35 cellular contexts compared by ENCODE assay signal in genomic region chr3:25119682-25120081, GRCh38.
"Had no signal": no experiment of that assay in that cellular context is flagged by ENCODE, and none has a peak within 500 bp of the region (broad histone marks: within the 10 kb centered on the region; RNA-seq: fewer than 3 reads in every experiment).

No MANE protein-coding gene starts in this region.

- H3K4me3 ChIP-seq: MG63 had no signal

- H3K9me3 ChIP-seq: MG63 had no signal

- H3K4me2 ChIP-seq: KMS-11 had no signal

- H3K27me3 ChIP-seq: MG63 had no signal

- H3K9ac ChIP-seq: KMS-11 had no signal

- DNase-seq: Karpas-422, Kasumi-1, KBM-7, KG1, MG63, MM.1S, MV-4-11, NCI-H1048, NCI-H1092, NCI-H1092 treated with DMSO at 0.1 percent for 48 hours, NCI-H1105, NCI-H1105 treated with DMSO at 0.1 percent for 48 hours, NCI-H1417, NCI-H1417 treated with DMSO at 0.1 percent for 48 hours, NCI-H1436, NCI-H1436 treated with DMSO at 0.1 percent for 48 hours, NCI-H146, NCI-H1694, NCI-H1694 treated with DMSO at 0.1 percent for 48 hours, NCI-H187, NCI-H187 treated with DMSO at 0.1 percent for 48 hours, NCI-H1930, NCI-H2029, NCI-H2029 treated with DMSO at 0.1 percent for 48 hours, NCI-H2081, NCI-H2081 treated with DMSO at 0.1 percent for 48 hours, NCI-H2107, NCI-H2171, NCI-H2171 treated with DMSO at 0.1 percent for 48 hours, NCI-H2227 treated with DMSO at 0.1 percent for 48 hours, NCI-H226, NCI-H345, NCI-H446, NCI-H446 treated with DMSO at 0.1 percent for 48 hours had no signal

- H3K27ac ChIP-seq: KMS-11 had no signal

- H3K36me3 ChIP-seq: MG63 had no signal
